Comparison of ENCODE assay signal across 26 cellular contexts in genomic region chr11:128763224-128763623, GRCh38.
DNase-seq lines count a peak whose midpoint lies in the region; ATAC-seq and TF ChIP-seq lines count a peak whose summit lies in the region.
"Had no signal": no experiment of that assay in that cellular context is flagged by ENCODE, and none has a peak within 500 bp of the region (broad histone marks: within the 10 kb centered on the region; RNA-seq: fewer than 3 reads in every experiment).

No MANE protein-coding gene starts in this region.

- TF ChIP-seq CTCF in CD8-positive, alpha-beta T cell (IDR thresholded peaks at IDR 0.05), result no peak

- H3K27me3 ChIP-seq in CD8-positive, alpha-beta T cell (ENCODE audit: insufficient read depth, low read length), result no peaks in the 10 kb centered on the region
- H3K27me3 ChIP-seq: vagina had no signal

- no peak overlapping the region for H3K4me3 ChIP-seq in CD8-positive, alpha-beta T cell (ENCODE audit: low read depth, low read length)
- H3K4me3 ChIP-seq: PC-9, vagina had no signal

- no peaks in the 10 kb centered on the region for H3K9me3 Mint-ChIP-seq in CD8-positive, alpha-beta T cell
- no peaks in the 10 kb centered on the region for H3K9me3 Mint-ChIP-seq in T-cell
- H3K9me3 Mint-ChIP-seq: activated CD4-positive, alpha-beta T cell treated with anti-CD3 and anti-CD28 coated beads, Interleukin-2, amount 10 ng/mL, durations not matched to agents 7 days and 5 days; CD14-positive monocyte; mesothelial cell of epicardium; naive B cell; stimulated activated naive CD8-positive, alpha-beta T cell treated with anti-CD3 and anti-CD28 coated beads, Interleukin-15, Interleukin-2, amounts not matched to agents 100 ng/mL and 50 ng/mL, for 24 hours; WTC11 had no signal

- peaks cover 94% of the 10 kb centered on the region for H3K36me3 Mint-ChIP-seq in CD8-positive, alpha-beta T cell
- H3K36me3 Mint-ChIP-seq in T-cell, result peaks cover 66% of the 10 kb centered on the region
- H3K36me3 Mint-ChIP-seq: mesothelial cell of epicardium, WTC11 had no signal

- H3K36me3 ChIP-seq in CD8-positive, alpha-beta T cell (ENCODE audit: insufficient read depth, low read length), result peaks cover 78% of the 10 kb centered on the region
- H3K36me3 ChIP-seq: vagina had no signal

- no peak overlapping the region for H3K27ac ChIP-seq in CD8-positive, alpha-beta T cell (ENCODE audit: low read depth, low read length)
- H3K27ac ChIP-seq: epithelial cell of prostate, PC-9, vagina had no signal

- ATAC-seq in CD8-positive, alpha-beta T cell, result no peak
- ATAC-seq in T-cell (replicated peaks in 1 of 4) (no peak), HG02610 (IDR thresholded peaks at IDR 0.05; ENCODE audit: unreplicated experiment) (no peak), GM21423 (IDR thresholded peaks at IDR 0.05; ENCODE audit: unreplicated experiment) (no peak)
- ATAC-seq: WTC11 had no signal

- intact Hi-C loops in CD8-positive, alpha-beta T cell (cut with DNase I, micrococcal nuclease), result no loop called here

- H3K27me3 Mint-ChIP-seq in CD8-positive, alpha-beta T cell (ENCODE audit: low read depth), result no peaks in the 10 kb centered on the region
- H3K27me3 Mint-ChIP-seq in T-cell, result no peaks in the 10 kb centered on the region
- H3K27me3 Mint-ChIP-seq: activated CD4-positive, alpha-beta T cell treated with anti-CD3 and anti-CD28 coated beads, Interleukin-2, amount 10 ng/mL, durations not matched to agents 7 days and 5 days; naive B cell; stimulated activated naive CD8-positive, alpha-beta T cell treated with anti-CD3 and anti-CD28 coated beads, Interleukin-15, Interleukin-2, amounts not matched to agents 100 ng/mL and 50 ng/mL, for 24 hours had no signal

- DNase-seq in CD8-positive, alpha-beta T cell, result no peak
- DNase-seq in GDM1 (lab: John Stamatoyannopoulos, UW) (peak; percentile 6), T-cell (no peak), iris pigment epithelial cell (ENCODE audit: low read depth) (peak; percentile 44), nucleus accumbens (lab: John Stamatoyannopoulos, UW) (no peak)
- no peak for DNase-seq in stimulated activated CD4-positive, alpha-beta T cell treated with anti-CD3 and anti-CD28 coated beads, Interleukin-4, amount 100 ng/mL, for 24 hours
- DNase-seq: activated CD4-positive, alpha-beta T cell treated with anti-CD3 and anti-CD28 coated beads, Interleukin-2, amount 10 ng/mL, durations not matched to agents 7 days and 5 days; activated CD8-positive, alpha-beta memory T cell treated with anti-CD3 and anti-CD28 coated beads, Interleukin-2, amount 50 U/mL, for 48 hours; HCEC 1CT; islet precursor cell; Karpas-422; naive B cell; NCI-H2171; NCI-H524; NK-92 treated with Interleukin-12 subunit alpha and Interleukin-12 subunit beta, amount 100 ng/mL, for 24 hours; PC-9; Right ventricle myocardium superior; T1000 had no signal

- POLR2A ChIA-PET in CD8-positive, alpha-beta T cell (lab: Charles Lee), result no interaction called here
- POLR2A ChIA-PET in T-cell (lab: Charles Lee), result no interaction called here

- peaks cover 55% of the 10 kb centered on the region for H3K4me1 Mint-ChIP-seq in CD8-positive, alpha-beta T cell (ENCODE audit: low read depth)
- H3K4me1 Mint-ChIP-seq in T-cell, result peaks cover 44 to 62% (median 55%) of the 10 kb centered on the region in 3 donors

- CTCF ChIA-PET in CD8-positive, alpha-beta T cell (lab: Charles Lee), result interaction anchor here (0.7 to 2.7 kb wide), 4 partner anchors 13 to 863 kb away, joined by 3 to 12 read pairs (median 6); no protein-coding TSS in a partner anchor
- CTCF ChIA-PET in T-cell (lab: Charles Lee), result interaction anchor here in 1 of 2 donors (1.1 kb wide), 1 partner anchor 132 kb away, joined by 3 read pairs; no protein-coding TSS in a partner anchor

- H3K4me3 Mint-ChIP-seq in CD8-positive, alpha-beta T cell, result no peak overlapping the region
- no peak overlapping the region for H3K4me3 Mint-ChIP-seq in T-cell
- H3K4me3 Mint-ChIP-seq: activated CD4-positive, alpha-beta T cell treated with anti-CD3 and anti-CD28 coated beads, Interleukin-2, amount 10 ng/mL, durations not matched to agents 7 days and 5 days; CD14-positive monocyte; mesothelial cell of epicardium; naive B cell; stimulated activated naive CD8-positive, alpha-beta T cell treated with anti-CD3 and anti-CD28 coated beads, Interleukin-15, Interleukin-2, amounts not matched to agents 100 ng/mL and 50 ng/mL, for 24 hours; WTC11 had no signal

- no peaks in the 10 kb centered on the region for H3K9me3 ChIP-seq in CD8-positive, alpha-beta T cell (ENCODE audit: low read length)
- H3K9me3 ChIP-seq: vagina had no signal

- peaks cover 22% of the 10 kb centered on the region for H3K4me1 ChIP-seq in CD8-positive, alpha-beta T cell (ENCODE audit: insufficient read depth, low read length)
- H3K4me1 ChIP-seq: vagina had no signal

- peak overlapping the region; percentile 14 for H3K27ac Mint-ChIP-seq in CD8-positive, alpha-beta T cell
- H3K27ac Mint-ChIP-seq in T-cell, result peak overlapping the region; percentile 48 to 49
- H3K27ac Mint-ChIP-seq: activated CD4-positive, alpha-beta T cell treated with anti-CD3 and anti-CD28 coated beads, Interleukin-2, amount 10 ng/mL, durations not matched to agents 7 days and 5 days; mesothelial cell of epicardium; stimulated activated naive CD8-positive, alpha-beta T cell treated with anti-CD3 and anti-CD28 coated beads, Interleukin-15, Interleukin-2, amounts not matched to agents 100 ng/mL and 50 ng/mL, for 24 hours; WTC11 had no signal

Comparison
In these comparisons a context has a peak if more than half of its experiments do, and no peak if none do; other contexts are left out.
1. DNase-seq: peak in GDM1 (single experiment) and iris pigment epithelial cell (single experiment); none in CD8-positive, alpha-beta T cell (0 of 7), T-cell (0 of 34), nucleus accumbens (0 of 56) and stimulated activated CD4-positive, alpha-beta T cell treated with anti-CD3 and anti-CD28 coated beads, Interleukin-4, amount 100 ng/mL, for 24 hours (single experiment).